Comparison of ENCODE assay signal across 29 cellular contexts in the genomic region with DNA sequence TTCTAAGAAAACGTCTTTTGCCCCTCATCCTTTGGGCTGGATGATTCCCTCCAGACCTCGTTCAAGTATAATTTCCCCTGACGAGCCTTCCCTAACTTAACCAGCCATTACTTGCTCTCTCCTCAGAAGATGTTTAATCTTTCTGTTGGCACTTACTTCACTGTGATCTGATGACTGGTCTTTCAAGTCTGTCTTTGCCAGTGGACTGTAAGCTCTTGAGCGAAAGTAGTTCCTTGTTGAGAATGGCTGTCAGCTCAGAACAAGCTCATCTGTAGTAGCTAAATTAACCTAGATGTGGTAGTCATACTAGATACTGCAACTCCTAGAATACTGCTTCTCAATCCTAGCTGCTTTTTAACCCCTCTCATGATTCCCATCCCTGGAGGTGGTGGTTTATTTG.
"Had no signal": no experiment of that assay in that cellular context is flagged by ENCODE, and none has a peak within 500 bp of the region (broad histone marks: within the 10 kb centered on the region; RNA-seq: fewer than 3 reads in every experiment).

No MANE protein-coding gene starts in this region.

- DNase-seq: colonic mucosa; effector CD8-positive, alpha-beta T cell; endodermal cell; foreskin fibroblast; gastrocnemius medialis; head of caudate nucleus; left cardiac atrium; left ventricle myocardium inferior; lower lobe of right lung; mucosa of descending colon; naive B cell; stimulated activated CD4-positive, alpha-beta T cell treated with anti-CD3 and anti-CD28 coated beads, Interleukin-2, amount 100 ng/mL, for 24 hours; stimulated activated CD4-positive, alpha-beta T cell treated with anti-CD3 and anti-CD28 coated beads, Interleukin-4, amount 100 ng/mL, for 24 hours; stimulated activated naive CD4-positive, alpha-beta T cell treated with Interleukin-2 at 50 U/mL for 16 hours; substantia nigra; testis; tibial artery; upper lobe of left lung had no signal

- ATAC-seq: left cardiac atrium; lower lobe of right lung; mucosa of descending colon; natural killer cell treated with Interleukin-12 subunit alpha and Interleukin-12 subunit beta and Interleukin-15 and Interleukin-18, amount 100 ng/mL, for 72 hours; sciatic nerve; stimulated activated effector memory CD8-positive, alpha-beta T cell treated with anti-CD3 and anti-CD28 coated beads, Interleukin-12 subunit alpha, Interleukin-12 subunit beta, amount 100 ng/mL, for 72 hours had no signal

- H3K27me3 ChIP-seq: colonic mucosa, gastrocnemius medialis, neutrophil, right atrium auricular region, testis, tibial artery, upper lobe of left lung had no signal

- H3K9me3 Mint-ChIP-seq: central memory CD8-positive, alpha-beta T cell; dendritic cell treated with granulocyte-macrophage colony-stimulating factor and Interleukin-4, amounts not matched to agents 40 ng/mL and 50 ng/mL, for 4 days; endodermal cell; mesothelial cell of epicardium; naive B cell; natural killer cell treated with Interleukin-12 subunit alpha and Interleukin-12 subunit beta and Interleukin-15 and Interleukin-18, amount 100 ng/mL, for 72 hours; neural crest cell; stimulated activated effector memory CD8-positive, alpha-beta T cell treated with anti-CD3 and anti-CD28 coated beads, Interleukin-12 subunit alpha, Interleukin-12 subunit beta, amount 100 ng/mL, for 72 hours had no signal

- H3K36me3 Mint-ChIP-seq: mesothelial cell of epicardium; natural killer cell treated with Interleukin-12 subunit alpha and Interleukin-12 subunit beta and Interleukin-15 and Interleukin-18, amount 100 ng/mL, for 72 hours; stimulated activated effector memory CD8-positive, alpha-beta T cell treated with anti-CD3 and anti-CD28 coated beads, Interleukin-12 subunit alpha, Interleukin-12 subunit beta, amount 100 ng/mL, for 72 hours had no signal

- H3K9me3 ChIP-seq: colonic mucosa, gastrocnemius medialis, left ventricle myocardium inferior, lower lobe of right lung, mucosa of descending colon, neutrophil, prostate gland, right atrium auricular region, testis, tibial artery, upper lobe of left lung had no signal

- H3K27ac ChIP-seq: colonic mucosa, gastrocnemius medialis, left ventricle myocardium inferior, lower lobe of right lung, neutrophil, prostate gland, right atrium auricular region, testis, tibial artery, upper lobe of left lung had no signal

- H3K27ac Mint-ChIP-seq: dendritic cell treated with granulocyte-macrophage colony-stimulating factor and Interleukin-4, amounts not matched to agents 40 ng/mL and 50 ng/mL, for 4 days; endodermal cell; mesothelial cell of epicardium; natural killer cell treated with Interleukin-12 subunit alpha and Interleukin-12 subunit beta and Interleukin-15 and Interleukin-18, amount 100 ng/mL, for 72 hours; stimulated activated effector memory CD8-positive, alpha-beta T cell treated with anti-CD3 and anti-CD28 coated beads, Interleukin-12 subunit alpha, Interleukin-12 subunit beta, amount 100 ng/mL, for 72 hours had no signal

- H3K36me3 ChIP-seq: colonic mucosa, gastrocnemius medialis, left ventricle myocardium inferior, lower lobe of right lung, neutrophil, prostate gland, right atrium auricular region, tibial artery, upper lobe of left lung had no signal

- H3K9ac ChIP-seq: parathyroid adenoma had no signal

- H3K4me3 Mint-ChIP-seq: central memory CD8-positive, alpha-beta T cell; dendritic cell treated with granulocyte-macrophage colony-stimulating factor and Interleukin-4, amounts not matched to agents 40 ng/mL and 50 ng/mL, for 4 days; endodermal cell; mesothelial cell of epicardium; naive B cell; natural killer cell treated with Interleukin-12 subunit alpha and Interleukin-12 subunit beta and Interleukin-15 and Interleukin-18, amount 100 ng/mL, for 72 hours; neural crest cell; stimulated activated effector memory CD8-positive, alpha-beta T cell treated with anti-CD3 and anti-CD28 coated beads, Interleukin-12 subunit alpha, Interleukin-12 subunit beta, amount 100 ng/mL, for 72 hours had no signal

- H3K27me3 Mint-ChIP-seq: central memory CD8-positive, alpha-beta T cell; dendritic cell treated with granulocyte-macrophage colony-stimulating factor and Interleukin-4, amounts not matched to agents 40 ng/mL and 50 ng/mL, for 4 days; naive B cell; natural killer cell treated with Interleukin-12 subunit alpha and Interleukin-12 subunit beta and Interleukin-15 and Interleukin-18, amount 100 ng/mL, for 72 hours had no signal

- H3K4me3 ChIP-seq: colonic mucosa, gastrocnemius medialis, left ventricle myocardium inferior, lower lobe of right lung, mucosa of descending colon, prostate gland, right atrium auricular region, testis, tibial artery, upper lobe of left lung had no signal

- H3K4me1 ChIP-seq: colonic mucosa, prostate gland, testis, upper lobe of left lung had no signal
